8 cellular contexts compared by ENCODE assay signal in genomic region chr16:31142109-31143035, GRCh38. TPM values are rescaled to one million over a fixed set of nuclear protein-coding genes. Genes with fewer than 3 reads are reported as not detected.
DNase-seq lines count a peak whose midpoint lies in the region; ATAC-seq and TF ChIP-seq lines count a peak whose summit lies in the region.

No MANE protein-coding gene starts in this region.

- peak; percentile 86 for ATAC-seq in GM21528 (IDR thresholded peaks at IDR 0.05; ENCODE audit: low FRiP score, unreplicated experiment)
- ATAC-seq in mucosa of descending colon = peak; percentile 88

- H3K36me3 ChIP-seq in OCI-LY1 (ENCODE audit: insufficient read depth, low read length) = no peaks in the 10 kb centered on the region
- peaks cover 3% of the 10 kb centered on the region for H3K36me3 ChIP-seq in mucosa of descending colon (ENCODE audit: low read depth)

- no peaks in the 10 kb centered on the region for H4K20me1 ChIP-seq in OCI-LY1 (ENCODE audit: insufficient read depth, low read length)

- H3K9me3 ChIP-seq in OCI-LY1 (ENCODE audit: low read length) = no peaks in the 10 kb centered on the region
- no peaks in the 10 kb centered on the region for H3K9me3 ChIP-seq in mucosa of descending colon

- 0 out of 2 replicates have a peak overlapping the region, but pooled peaks have one; percentile 31 for H2AFZ ChIP-seq in OCI-LY1 (ENCODE audit: low read length)

- H3K79me2 ChIP-seq in OCI-LY1 (ENCODE audit: insufficient read depth, low read length) = no peaks in the 10 kb centered on the region

- no peaks in the 10 kb centered on the region for H3F3A ChIP-seq in OCI-LY1 (ENCODE audit: insufficient read depth, low read length)

- H3K4me2 ChIP-seq in OCI-LY1 (ENCODE audit: low read length) = peak overlapping the region; percentile 61

- peak; percentile 98 for DNase-seq in DMS 273 treated with DMSO at 0.1 percent for 48 hours (lab: John Stamatoyannopoulos, UW)
- DNase-seq in HuH-7.5 (ENCODE audit: low spot score) = peak; percentile 99
- peak; percentile 88 for DNase-seq in activated T-cell treated with anti-CD3 and anti-CD28 coated beads for 1 hour (ENCODE audit: low read depth)
- DNase-seq in epithelial cell of esophagus (ENCODE audit: low read depth) = peak; percentile 99
- peak; percentile 98 to 100 (median 100) for DNase-seq in mucosa of descending colon
- peak; percentile 91 to 93 for DNase-seq in stimulated activated CD8-positive, alpha-beta memory T cell treated with anti-CD3 and anti-CD28 coated beads, Interleukin-4, amount 100 ng/mL, for 1 hour (ENCODE audit: low read depth in 2 of 2, low spot score in 1 of 2)

- H3K4me3 ChIP-seq in OCI-LY1 (ENCODE audit: low read depth, low read length, poor library complexity, severe bottlenecking) (peak overlapping the region; percentile 50), epithelial cell of esophagus (ENCODE audit: low read length) (peak overlapping the region; percentile 36), mucosa of descending colon (peak overlapping the region; percentile 11)

- no peaks in the 10 kb centered on the region for H3K9me2 ChIP-seq in OCI-LY1 (ENCODE audit: low read depth, low read length)

- intact Hi-C loops in mucosa of descending colon (cut with DNase I, micrococcal nuclease) = loop anchor here in 1 of 2 donors (10.0 kb wide), 1 partner anchor 158 kb away; the partner anchor contains the start of gene HSD3B7

- TF ChIP-seq CTCF in OCI-LY1 (IDR thresholded peaks at IDR 0.05; ENCODE audit: low read length) = peak; percentile 86
- TF ChIP-seq CTCF in epithelial cell of esophagus (IDR thresholded peaks at IDR 0.05; ENCODE audit: insufficient read depth, low read depth, low read length, missing control alignments) = peak; percentile 64
- peak; percentile 93 for TF ChIP-seq CTCF in mucosa of descending colon (IDR thresholded peaks at IDR 0.05)

- H3K9ac ChIP-seq in OCI-LY1 (ENCODE audit: low read length) = peak overlapping the region; percentile 48; the same call in 1 of the 2 replicates

- no peaks in the 10 kb centered on the region for H3K27me3 ChIP-seq in OCI-LY1 (ENCODE audit: insufficient read depth, low read length)

- H3K4me1 ChIP-seq in OCI-LY1 (ENCODE audit: insufficient read depth, low read length, severe bottlenecking) (peaks cover 10% of the 10 kb centered on the region), mucosa of descending colon (ENCODE audit: low read depth) (peaks cover 29% of the 10 kb centered on the region)

- H3K27ac ChIP-seq in OCI-LY1 (ENCODE audit: low read depth, low read length, poor library complexity, severe bottlenecking) = no peak overlapping the region

RNA-seq across cellular contexts. Expression of gene PRSS8, which starts 6.8 kb away (rescaled TPM):
- 100 to 1,000 TPM; 163 to 482 (median 422) TPM for total RNA-seq in mucosa of descending colon

RNA-seq across cellular contexts. Expression of gene PRSS36, which starts 7.5 kb away (rescaled TPM):
- total RNA-seq in mucosa of descending colon = 10 to 100 TPM in 1 of 3 donors, 1 to 10 TPM in 2; 8.2 to 10.2 (median 9.5) TPM

RNA-seq across cellular contexts. Expression of gene KAT8, which starts 24.9 kb away (rescaled TPM):
- total RNA-seq in mucosa of descending colon = 10 to 100 TPM; 61.1 to 83.1 (median 69.6) TPM

RNA-seq across cellular contexts. Expression of gene BCKDK, which starts 34.2 kb away (rescaled TPM):
- 10 to 100 TPM; 31.7 to 40.1 (median 36.6) TPM for total RNA-seq in mucosa of descending colon

RNA-seq across cellular contexts. Expression of gene FUS, which starts 37.6 kb away (rescaled TPM):
- total RNA-seq in mucosa of descending colon = 100 to 1,000 TPM; 167 to 264 (median 189) TPM
